8 cellular contexts compared by ENCODE assay signal in genomic region chr6:139250296-139251274, GRCh38.
DNase-seq lines count a peak whose midpoint lies in the region; ATAC-seq and TF ChIP-seq lines count a peak whose summit lies in the region.

No MANE protein-coding gene starts in this region.

- peaks cover 29% of the 10 kb centered on the region for H3K4me1 Mint-ChIP-seq in dendritic cell treated with granulocyte-macrophage colony-stimulating factor and Interleukin-4, amounts not matched to agents 40 ng/mL and 50 ng/mL, for 4 days (ENCODE audit: low read depth)

- H3K27ac ChIP-seq in 22Rv1, result no peak overlapping the region

- H3K27ac Mint-ChIP-seq in dendritic cell treated with granulocyte-macrophage colony-stimulating factor and Interleukin-4, amounts not matched to agents 40 ng/mL and 50 ng/mL, for 4 days, result peak overlapping the region; percentile 83

- H3K9me3 Mint-ChIP-seq in dendritic cell treated with granulocyte-macrophage colony-stimulating factor and Interleukin-4, amounts not matched to agents 40 ng/mL and 50 ng/mL, for 4 days, result no peaks in the 10 kb centered on the region

- peak overlapping the region; percentile 54 for H3K4me3 Mint-ChIP-seq in dendritic cell treated with granulocyte-macrophage colony-stimulating factor and Interleukin-4, amounts not matched to agents 40 ng/mL and 50 ng/mL, for 4 days

- peak; percentile 85 for TF ChIP-seq CTCF in 22Rv1 (IDR thresholded peaks at IDR 0.05)
- peak; percentile 72 for TF ChIP-seq CTCF in GM13977 (IDR thresholded peaks at IDR 0.05; ENCODE audit: extremely low read depth, insufficient read depth, missing control alignments)

- intact Hi-C loops in dendritic cell treated with granulocyte-macrophage colony-stimulating factor and Interleukin-4, amounts not matched to agents 40 ng/mL and 50 ng/mL, for 4 days (cut with micrococcal nuclease), result loop anchor here (10.0 kb wide), 1 partner anchor 74 kb away; no protein-coding TSS in a partner anchor

- DNase-seq in GM13977 (ENCODE audit: low spot score) (peak; percentile 66), NCI-H1105 (lab: John Stamatoyannopoulos, UW) (peak; percentile 26), medulla oblongata (ENCODE audit: extremely low spot score) (peak; percentile 57)
- peak; percentile 18 for DNase-seq in activated CD4-positive, CD25-positive, alpha-beta regulatory T cell treated with anti-CD3 and anti-CD28 coated beads, Interleukin-2, amount 50 U/mL, for 16 hours (ENCODE audit: low read depth, low spot score)
- peak; percentile 67 for DNase-seq in stimulated activated naive CD8-positive, alpha-beta T cell treated with anti-CD3 and anti-CD28 coated beads, Interleukin-15, Interleukin-2, amounts not matched to agents 100 U/mL and 50 U/mL, for 24 hours

- H3K27me3 Mint-ChIP-seq in dendritic cell treated with granulocyte-macrophage colony-stimulating factor and Interleukin-4, amounts not matched to agents 40 ng/mL and 50 ng/mL, for 4 days, result no peaks in the 10 kb centered on the region

- in situ Hi-C loops in GM13977 (cut with MboI; ENCODE audit: low pct_unique_long_range_greater_than_20kb, low sequenced_read_pairs, unreplicated experiment), result no loop called here

- ATAC-seq in HG02763 (IDR thresholded peaks at IDR 0.05; ENCODE audit: unreplicated experiment), result peak; percentile 96
- ATAC-seq in stimulated activated naive CD8-positive, alpha-beta T cell treated with anti-CD3 and anti-CD28 coated beads, Interleukin-15, Interleukin-2, amounts not matched to agents 100 U/mL and 50 U/mL, for 24 hours, result peak; percentile 80

- H3K36me3 Mint-ChIP-seq in dendritic cell treated with granulocyte-macrophage colony-stimulating factor and Interleukin-4, amounts not matched to agents 40 ng/mL and 50 ng/mL, for 4 days (ENCODE audit: low read depth), result no peaks in the 10 kb centered on the region
